8 cellular contexts compared by ENCODE assay signal in the genomic region with DNA sequence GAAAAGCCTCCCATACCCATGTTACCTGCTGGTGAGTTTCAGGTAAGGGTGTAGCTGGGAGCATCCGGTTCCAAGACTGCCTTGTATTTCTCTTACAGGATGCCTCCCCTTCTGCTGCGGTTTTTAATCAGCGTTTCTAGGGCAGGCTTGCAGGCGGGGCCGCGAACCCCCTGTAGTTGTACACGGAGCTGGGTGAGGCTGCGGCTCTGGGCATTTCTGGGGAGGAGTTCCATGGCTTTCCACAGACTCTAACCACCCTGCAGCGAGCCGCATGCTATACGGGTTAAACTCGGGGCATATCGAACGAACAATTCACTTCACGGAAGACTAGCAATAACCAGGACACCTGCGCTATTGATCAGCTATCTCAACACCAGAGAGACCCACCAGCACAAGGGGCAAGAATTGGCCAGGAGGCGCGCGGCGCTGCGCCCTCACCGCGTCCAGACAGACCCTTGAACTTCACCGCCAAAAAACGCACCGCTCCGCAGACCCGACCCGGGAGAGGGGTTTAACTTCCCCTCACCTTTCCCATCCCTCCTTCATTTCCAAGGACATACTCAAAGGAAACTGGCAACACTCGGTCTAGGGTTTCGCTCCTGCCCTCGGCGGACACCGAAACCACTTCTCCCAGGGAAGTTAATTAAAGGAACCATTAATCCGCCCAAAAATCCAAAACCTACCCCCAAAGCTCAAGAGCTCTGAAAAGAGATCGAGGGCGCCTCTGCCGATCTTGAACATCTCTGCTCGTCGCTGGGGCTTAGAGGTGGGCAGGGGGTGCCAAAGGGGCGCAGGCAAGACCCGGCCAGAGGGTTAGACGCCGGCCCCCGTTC. TPM values are rescaled to one million over a fixed set of nuclear protein-coding genes. Genes with fewer than 3 reads are reported as not detected.
DNase-seq lines count a peak whose midpoint lies in the region; ATAC-seq and TF ChIP-seq lines count a peak whose summit lies in the region.

No MANE protein-coding gene starts in this region.

- peak overlapping the region; percentile 59 to 85 (median 76) for H3K4me3 ChIP-seq in sigmoid colon

- H3K4me1 Mint-ChIP-seq in glutamatergic neuron (ENCODE audit: low read depth, unreplicated experiment), result peaks cover 10% of the 10 kb centered on the region

- H3K36me3 Mint-ChIP-seq in glutamatergic neuron (ENCODE audit: unreplicated experiment), result no peaks in the 10 kb centered on the region

- H3K27ac ChIP-seq in sigmoid colon, result peak overlapping the region in 2 of 4 donors; percentile 60 to 62

- H3K27me3 Mint-ChIP-seq in glutamatergic neuron (ENCODE audit: unreplicated experiment), result peaks cover 17% of the 10 kb centered on the region

- 1% methylated on average over 45 of the region's 45 CpGs for WGBS in sigmoid colon, 2 donors

- H3K9me3 Mint-ChIP-seq in glutamatergic neuron (ENCODE audit: unreplicated experiment), result no peaks in the 10 kb centered on the region

- H3K27me3 ChIP-seq in sigmoid colon, result peaks cover 9 to 54% (median 19%) of the 10 kb centered on the region in 3 donors

- peaks cover 0 to 21% (median 16%) of the 10 kb centered on the region in 4 donors for H3K4me1 ChIP-seq in sigmoid colon

- H3K36me3 ChIP-seq in sigmoid colon, result no peaks in the 10 kb centered on the region

- TF ChIP-seq POLR2A in sigmoid colon (IDR thresholded peaks at IDR 0.05), result no peak

- peak overlapping the region; percentile 85 for H3K4me3 Mint-ChIP-seq in glutamatergic neuron (ENCODE audit: unreplicated experiment)

- DNase-seq in stimulated activated CD4-positive, alpha-beta T cell treated with anti-CD3 and anti-CD28 coated beads, Interleukin-4, amount 100 ng/mL, for 24 hours, result peak; percentile 12
- no peak for DNase-seq in stimulated activated CD4-positive, alpha-beta T cell treated with anti-CD3 and anti-CD28 coated beads, Interleukin-4, amount 100 ng/mL, for 1 hour
- DNase-seq in activated CD4-positive, alpha-beta T cell treated with anti-CD3 and anti-CD28 coated beads for 48 hours, result peak; percentile 8
- peak; percentile 36 for DNase-seq in glutamatergic neuron
- no peak for DNase-seq in sigmoid colon
- DNase-seq in NCI-H2081 (lab: John Stamatoyannopoulos, UW), result no peak
- DNase-seq in ecto neural progenitor cell (ENCODE audit: low spot score), result no peak

- no peak overlapping the region for H3K27ac Mint-ChIP-seq in glutamatergic neuron (ENCODE audit: unreplicated experiment)

- no peak for TF ChIP-seq EP300 in sigmoid colon (IDR thresholded peaks at IDR 0.05)

- intact Hi-C loops in sigmoid colon (cut with DNase I), result loop anchor here (5.0 kb wide), 1 partner anchor 250 kb away; the partner anchor contains the start of gene FAM136A

- no peaks in the 10 kb centered on the region for H3K9me3 ChIP-seq in sigmoid colon

- no peak for TF ChIP-seq CTCF in glutamatergic neuron (IDR thresholded peaks at IDR 0.05; ENCODE audit: partially characterized antibody, unreplicated experiment)
- TF ChIP-seq CTCF in sigmoid colon (IDR thresholded peaks at IDR 0.05), result no peak

- ATAC-seq in GM19328 (IDR thresholded peaks at IDR 0.05; ENCODE audit: unreplicated experiment), result no peak

RNA-seq across cellular contexts. Expression of gene TGFA, which starts 0.9 kb away (rescaled TPM):
- total RNA-seq in glutamatergic neuron (ENCODE audit: unreplicated experiment) (4.7 TPM), sigmoid colon (1 to 10 TPM in 2 of 4 donors, under 1 TPM in 1, not detected in 1; 0.33 to 3.2 (median 1.1) TPM)
- 10 to 100 TPM in 1 of 3 donors, 1 to 10 TPM in 2; 3.0 to 12.7 (median 8.7) TPM for polyA plus RNA-seq in sigmoid colon

Comparison
In these comparisons a context has a peak if more than half of its experiments do, and no peak if none do; other contexts are left out.
1. DNase-seq: peak in stimulated activated CD4-positive, alpha-beta T cell treated with anti-CD3 and anti-CD28 coated beads, Interleukin-4, amount 100 ng/mL, for 24 hours (single experiment), activated CD4-positive, alpha-beta T cell treated with anti-CD3 and anti-CD28 coated beads for 48 hours (single experiment) and glutamatergic neuron (single experiment); none in stimulated activated CD4-positive, alpha-beta T cell treated with anti-CD3 and anti-CD28 coated beads, Interleukin-4, amount 100 ng/mL, for 1 hour (single experiment), sigmoid colon (single experiment), NCI-H2081 (0 of 2) and ecto neural progenitor cell (single experiment).